26 cellular contexts compared by ENCODE assay signal in the genomic region with DNA sequence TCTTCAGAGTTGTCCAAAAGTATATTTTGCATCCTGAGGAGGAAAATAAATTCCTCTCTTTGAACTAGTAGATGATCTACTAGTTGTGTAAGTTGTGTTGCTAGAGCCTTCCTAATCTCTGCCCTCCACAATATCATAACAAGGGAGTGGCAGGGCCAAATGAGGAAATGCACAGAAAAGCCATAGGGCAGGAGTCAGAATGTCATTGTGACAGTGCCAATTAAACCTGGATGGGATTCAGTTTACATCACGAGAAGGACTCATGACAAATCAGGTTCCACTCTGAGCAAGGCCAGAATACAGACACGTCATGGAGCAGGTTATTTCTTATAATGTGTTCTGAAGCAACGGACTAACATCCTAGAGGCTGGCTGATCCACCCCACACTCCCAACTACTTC.
DNase-seq lines count a peak whose midpoint lies in the region; ATAC-seq, FAIRE-seq and TF ChIP-seq lines count a peak whose summit lies in the region.
"Had no signal": no experiment of that assay in that cellular context is flagged by ENCODE, and none has a peak within 500 bp of the region (broad histone marks: within the 10 kb centered on the region; RNA-seq: fewer than 3 reads in every experiment).

No MANE protein-coding gene starts in this region.

- intact Hi-C loops in transverse colon (cut with DNase I; ENCODE audit: low total_unique reads) (no loop called here), aorta (cut with DNase I) (no loop called here)

- no peak overlapping the region for H4K91ac ChIP-seq in H1 (replicated peaks; ENCODE audit: insufficient read length, low read length)

- no peak overlapping the region for H3K4ac ChIP-seq in H1 (replicated peaks; ENCODE audit: insufficient read length, low read depth, low read length)

- no peak overlapping the region for H2BK20ac ChIP-seq in H1 (ENCODE audit: low read length)

- CTCF ChIA-PET in H1 (lab: Charles Lee; ENCODE audit: partially characterized antibody) = interaction anchor here (1.6 kb wide), 1 partner anchor 14 kb away, joined by 4 read pairs; no protein-coding TSS in a partner anchor

- TF ChIP-seq RAD21 in H1 (IDR thresholded peaks at IDR 0.05 in 1 of 2, conservative IDR thresholded peaks at IDR 0.05 in 1 of 2; ENCODE audit: low read depth in 2 of 2, low read length in 2 of 2) = no peak

- H4K8ac ChIP-seq in H1 (ENCODE audit: extremely low read depth, insufficient read depth, low read length) = no peak overlapping the region

- no peak overlapping the region for H3K14ac ChIP-seq in H1 (ENCODE audit: insufficient read length)

- TF ChIP-seq POLR2A in H1 (IDR thresholded peaks at IDR 0.05; ENCODE audit: control extremely low read depth in 1 of 2, low read depth in 2 of 2, low read length in 2 of 2) = no peak
- TF ChIP-seq POLR2A in transverse colon (IDR thresholded peaks at IDR 0.05) = no peak

- H3K27ac ChIP-seq in H1 (ENCODE audit: low read depth, low read length) (no peak overlapping the region), transverse colon (peak overlapping the region in 2 of 4 donors; percentile 12 to 33), aorta (ENCODE audit: low read depth in 1 of 2, low read length in 2 of 2) (no peak overlapping the region)
- H3K27ac ChIP-seq: A549; BLaER1 treated with 17β-estradiol and CSF1 and Interleukin-3, amounts not matched to agents 10 nM and 100 nM had no signal

- no peak overlapping the region for H2AK5ac ChIP-seq in H1 (ENCODE audit: low read depth, low read length)

- no peak for FAIRE-seq in H1 (lab: Jason Lieb, UNC)
- FAIRE-seq: A549, D721Med, GM12891, GM18507, H54 had no signal

- POLR2A ChIA-PET in H1 (lab: Charles Lee; ENCODE audit: partially characterized antibody) = no interaction called here

- no peak overlapping the region for H3K18ac ChIP-seq in H1 (ENCODE audit: extremely low read depth, low read length)

- H3K9ac ChIP-seq in H1 (replicated peaks in 1 of 4; ENCODE audit: extremely low read depth in 1 of 4, low read depth in 3 of 4, low read length in 3 of 4) = no peak overlapping the region
- H3K9ac ChIP-seq: BLaER1 treated with 17β-estradiol and CSF1 and Interleukin-3, amounts not matched to agents 10 nM and 100 nM had no signal

- no peak overlapping the region for H2BK12ac ChIP-seq in H1 (ENCODE audit: low read depth, low read length)

- in situ Hi-C loops in transverse colon (cut with MboI; ENCODE audit: low pct_ligation_motif_present in 1 of 4, low pct_unique_long_range_greater_than_20kb in 1 of 4, low sequenced_read_pairs in 3 of 4) = no loop called here

- H3K4me3 ChIP-seq in H1 (ENCODE audit: extremely low read depth in 1 of 4, insufficient read depth in 2 of 4, low read depth in 3 of 4, low read length in 4 of 4) = no peak overlapping the region
- H3K4me3 ChIP-seq in transverse colon = no peak overlapping the region
- no peak overlapping the region for H3K4me3 ChIP-seq in aorta (ENCODE audit: low read length in 2 of 2)
- H3K4me3 ChIP-seq: A549; BLaER1 treated with 17β-estradiol and CSF1 and Interleukin-3, amounts not matched to agents 10 nM and 100 nM; GM23338; HAP-1 had no signal

- no peak overlapping the region for H3K56ac ChIP-seq in H1 (replicated peaks; ENCODE audit: insufficient read length, low read depth, low read length)

- H2BK120ac ChIP-seq in H1 (replicated peaks; ENCODE audit: low read depth, low read length) = no peak overlapping the region

- no peak overlapping the region for H2BK15ac ChIP-seq in H1 (ENCODE audit: low read length)

- H3K79me2 ChIP-seq in H1 (ENCODE audit: control insufficient read depth in 1 of 2, insufficient read depth in 2 of 2, low read length in 2 of 2) = no peaks in the 10 kb centered on the region

- no peaks in the 10 kb centered on the region for H3K23me2 ChIP-seq in H1 (ENCODE audit: low read depth, low read length)

- DNase-seq in OCI-M1 (lab: John Stamatoyannopoulos, UW) (peak; percentile 55), H1 (ENCODE audit: low read depth in 1 of 2, low spot score in 2 of 2) (no peak), mucosa of gallbladder (ENCODE audit: low spot score) (peak; percentile 81), transverse colon (peak; percentile 31), GF-D8 (lab: John Stamatoyannopoulos, UW) (no peak), NCI-H2081 (lab: John Stamatoyannopoulos, UW) (no peak), aorta (no peak)
- DNase-seq: 8988T; ACHN; AML-193; BE2C; CD4-positive, alpha-beta T cell; CD8-positive, alpha-beta memory T cell; DMS 273 treated with DMSO at 0.1 percent for 48 hours; DMS79; EL; GDM1; HFFc6 had no signal

- H2AFZ ChIP-seq in H1 (ENCODE audit: low read length) = 0 out of 2 replicates have a peak overlapping the region, but pooled peaks have one; percentile 50
- H2AFZ ChIP-seq: GM23338 had no signal

- H4K20me1 ChIP-seq in H1 (replicated peaks in 1 of 2; ENCODE audit: control insufficient read depth in 1 of 2, insufficient read depth in 2 of 2, low read length in 2 of 2) = no peaks in the 10 kb centered on the region
- H4K20me1 ChIP-seq: BLaER1 treated with 17β-estradiol and CSF1 and Interleukin-3, amounts not matched to agents 10 nM and 100 nM had no signal

- H3K9me3 ChIP-seq in H1 (ENCODE audit: insufficient read depth in 2 of 2, low read depth in 1 of 2, low read length in 1 of 2) (no peaks in the 10 kb centered on the region), transverse colon (no peaks in the 10 kb centered on the region), aorta (ENCODE audit: control insufficient read depth, low read length) (no peaks in the 10 kb centered on the region)
- H3K9me3 ChIP-seq: A549; BE2C; BLaER1 treated with 17β-estradiol and CSF1 and Interleukin-3, amounts not matched to agents 10 nM and 100 nM; HAP-1 had no signal

- no peak overlapping the region for H3K4me2 ChIP-seq in H1 (ENCODE audit: insufficient read depth in 1 of 2, low read depth in 2 of 2, low read length in 2 of 2)
- H3K4me2 ChIP-seq: A549; BLaER1 treated with 17β-estradiol and CSF1 and Interleukin-3, amounts not matched to agents 10 nM and 100 nM; GM23338 had no signal

- TF ChIP-seq CTCF in H1 (IDR thresholded peaks at IDR 0.05; ENCODE audit: control extremely low read depth in 1 of 3, insufficient read depth in 1 of 3, low read depth in 1 of 3, low read length in 3 of 3) (no peak), transverse colon (IDR thresholded peaks at IDR 0.05) (no peak)

- no peak overlapping the region for H3K23ac ChIP-seq in H1 (ENCODE audit: insufficient read length)

- H3K27me3 ChIP-seq in H1 (replicated peaks in 1 of 4; ENCODE audit: control insufficient read depth in 3 of 4, extremely low read depth in 1 of 4, insufficient read depth in 3 of 4, low read length in 3 of 4) (no peaks in the 10 kb centered on the region), transverse colon (no peaks in the 10 kb centered on the region), aorta (ENCODE audit: control insufficient read depth in 1 of 2, insufficient read depth in 2 of 2, low read length in 1 of 2) (no peaks in the 10 kb centered on the region)
- H3K27me3 ChIP-seq: BE2C; BLaER1 treated with 17β-estradiol and CSF1 and Interleukin-3, amounts not matched to agents 10 nM and 100 nM had no signal

- H3K4me1 ChIP-seq in H1 (replicated peaks in 1 of 4; ENCODE audit: control insufficient read depth in 3 of 4, insufficient read depth in 4 of 4, low read length in 3 of 4) = no peaks in the 10 kb centered on the region
- H3K4me1 ChIP-seq in transverse colon = peaks cover 0 to 5% (median 0%) of the 10 kb centered on the region in 4 donors
- H3K4me1 ChIP-seq in aorta (ENCODE audit: control insufficient read depth in 1 of 2, insufficient read depth in 2 of 2, low read length in 2 of 2) = peaks cover 0 to 3% of the 10 kb centered on the region in 2 donors
- H3K4me1 ChIP-seq: A549; BE2C; BLaER1 treated with 17β-estradiol and CSF1 and Interleukin-3, amounts not matched to agents 10 nM and 100 nM; HAP-1 had no signal

- H2BK5ac ChIP-seq in H1 (ENCODE audit: low read depth, low read length) = no peak overlapping the region

- no peak for ATAC-seq in aorta (ENCODE audit: low FRiP score)
- ATAC-seq: A549, GM23338 had no signal

- no peaks in the 10 kb centered on the region for H3K79me1 ChIP-seq in H1 (ENCODE audit: low read depth, low read length)

- H4K5ac ChIP-seq in H1 (ENCODE audit: insufficient read length, low read depth, low read length) = no peak overlapping the region

- no peaks in the 10 kb centered on the region for H3K36me3 ChIP-seq in H1 (ENCODE audit: control insufficient read depth in 2 of 4, insufficient read depth in 4 of 4, low read length in 3 of 4)
- no peaks in the 10 kb centered on the region for H3K36me3 ChIP-seq in transverse colon
- no peaks in the 10 kb centered on the region for H3K36me3 ChIP-seq in aorta (ENCODE audit: control insufficient read depth in 1 of 2, insufficient read depth in 2 of 2, low read length in 1 of 2)
- H3K36me3 ChIP-seq: BE2C; BLaER1 treated with 17β-estradiol and CSF1 and Interleukin-3, amounts not matched to agents 10 nM and 100 nM; HAP-1 had no signal

- TF ChIP-seq EP300 in H1 (IDR thresholded peaks at IDR 0.05; ENCODE audit: borderline replicate concordance in 1 of 2, low read depth in 2 of 2, low read length in 2 of 2) = no peak
- TF ChIP-seq EP300 in transverse colon (IDR thresholded peaks at IDR 0.05; ENCODE audit: low read depth) = no peak

- WGBS in H1 (ENCODE audit: extremely low coverage in 1 of 2, insufficient coverage in 1 of 2, insufficient read length in 1 of 2, insufficient replicate concordance in 2 of 2, low coverage in 1 of 2, low lambda C conversion rate in 2 of 2, missing lambda C conversion rate in 1 of 2), 2 experiments = 87% methylated on average over 3 of the region's 3 CpGs; no CpG with 5 or more reads in 1 of the 2 experiments
- 38% methylated on average over 3 of the region's 3 CpGs; no CpG with 5 or more reads in 1 of the 2 donors for WGBS in transverse colon (ENCODE audit: low coverage in 1 of 2), 2 donors
- WGBS in aorta, 2 donors = 86 to 88% methylated on average over 3 of the region's 3 CpGs

TF ChIP-seq in H1, 55 proteins besides CTCF, POLR2A, EP300 and RAD21 (continues in another document):
- TF ChIP-seq CHD2 (IDR thresholded peaks at IDR 0.05; ENCODE audit: low read length) = no peak
- TF ChIP-seq SAP30 (IDR thresholded peaks at IDR 0.05; ENCODE audit: insufficient read depth, insufficient replicate concordance, low read length) = no peak
- no peak for TF ChIP-seq BRCA1 (IDR thresholded peaks at IDR 0.05; ENCODE audit: low read depth, low read length)
- no peak for TF ChIP-seq TCF12 (IDR thresholded peaks at IDR 0.05; ENCODE audit: low read depth, low read length)
- TF ChIP-seq YY1 (IDR thresholded peaks at IDR 0.05; ENCODE audit: low read depth, low read length) = no peak
- TF ChIP-seq NRF1 (IDR thresholded peaks at IDR 0.05; ENCODE audit: low read depth, low read length) = no peak
- no peak for TF ChIP-seq SRF (IDR thresholded peaks at IDR 0.05; ENCODE audit: low read depth, low read length)
- TF ChIP-seq SP2 (IDR thresholded peaks at IDR 0.05; ENCODE audit: low read length) = no peak
- TF ChIP-seq JUND (IDR thresholded peaks at IDR 0.05; ENCODE audit: low read length) = no peak
- no peak for TF ChIP-seq BACH1 (IDR thresholded peaks at IDR 0.05; ENCODE audit: low read length)
- no peak for TF ChIP-seq CBX5 (IDR thresholded peaks at IDR 0.05; ENCODE audit: low read depth, low read length)
- TF ChIP-seq TAF7 (optimal IDR thresholded peaks at IDR 0.05; ENCODE audit: borderline replicate concordance, low read depth, low read length) = no peak

Comparison
In these comparisons a context has a peak if more than half of its experiments do, and no peak if none do; other contexts are left out.
1. DNase-seq: peak in OCI-M1 (single experiment), mucosa of gallbladder (single experiment) and transverse colon (single experiment); none in H1 (0 of 2), GF-D8 (single experiment), NCI-H2081 (0 of 2) and aorta (0 of 2).